ENCODE assay signal across 8 cellular contexts in genomic region chr2:55112229-55113016, GRCh38.
DNase-seq lines count a peak whose midpoint lies in the region; ATAC-seq, FAIRE-seq and TF ChIP-seq lines count a peak whose summit lies in the region.

No MANE protein-coding gene starts in this region.

- H3K9me3 ChIP-seq in A549, result no peaks in the 10 kb centered on the region
- no peaks in the 10 kb centered on the region for H3K9me3 ChIP-seq in MG63
- no peaks in the 10 kb centered on the region for H3K9me3 ChIP-seq in hepatocyte (ENCODE audit: low read depth)
- H3K9me3 ChIP-seq in skeletal muscle satellite cell (replicated peaks; ENCODE audit: low read length), result no peaks in the 10 kb centered on the region

- H4K20me1 ChIP-seq in hepatocyte (ENCODE audit: insufficient read depth, poor library complexity, severe bottlenecking), result no peaks in the 10 kb centered on the region

- H3K4me3 ChIP-seq in A549 (no peak overlapping the region), MG63 (no peak overlapping the region), WI38 (ENCODE audit: low read depth, low read length) (peak overlapping the region; percentile 37), hepatocyte (no peak overlapping the region), skeletal muscle satellite cell (ENCODE audit: low read length) (peak overlapping the region; percentile 52)

- H3K79me2 ChIP-seq in hepatocyte, result no peaks in the 10 kb centered on the region

- FAIRE-seq in A549 (lab: Jason Lieb, UNC), result no peak

- H3K27ac ChIP-seq in A549 (peak overlapping the region; percentile 92 to 93), hepatocyte (peak overlapping the region; percentile 90)

- POLR2A ChIA-PET in A549 (lab: Yijun Ruan, JAX), result interaction anchor here (1.2 to 4.7 kb wide), 3 partner anchors 15 to 63 kb away, joined by 3 to 41 read pairs (median 6); partner anchors contain the start of gene RTN4

- H3K4me1 ChIP-seq in A549 (peaks cover 91% of the 10 kb centered on the region), hepatocyte (ENCODE audit: insufficient read depth) (peaks cover 53% of the 10 kb centered on the region), skeletal muscle satellite cell (ENCODE audit: control insufficient read depth, insufficient read depth, low read length) (peaks cover 83% of the 10 kb centered on the region)

- DNase-seq in A549 (ENCODE audit: low read depth in 1 of 2, low spot score in 1 of 2) (no peak), MG63 (peak; percentile 88), hepatocyte (ENCODE audit: low spot score) (peak; percentile 77), activated T-cell treated with anti-CD3 and anti-CD28 coated beads for 4 hours (no peak), iPS-NIHi11 (ENCODE audit: low spot score) (no peak)
- DNase-seq in activated CD8-positive, alpha-beta memory T cell treated with anti-CD3 and anti-CD28 coated beads, Interleukin-2, amount 50 U/mL, for 48 hours, result no peak

- H3K9ac ChIP-seq in skeletal muscle satellite cell (ENCODE audit: low read depth, low read length), result peak overlapping the region; percentile 66

- H2AFZ ChIP-seq in hepatocyte, result no peak overlapping the region

- no peaks in the 10 kb centered on the region for H3K27me3 ChIP-seq in MG63
- no peaks in the 10 kb centered on the region for H3K27me3 ChIP-seq in hepatocyte
- H3K27me3 ChIP-seq in skeletal muscle satellite cell (ENCODE audit: control insufficient read depth, insufficient read depth, low read length), result no peaks in the 10 kb centered on the region

- no peak for TF ChIP-seq RAD21 in A549 (conservative IDR thresholded peaks at IDR 0.05 in 1 of 2, IDR thresholded peaks at IDR 0.05 in 1 of 2)

- WGBS in A549 (ENCODE audit: missing lambda C conversion rate), result 86% methylated on average over 13 of the region's 13 CpGs
- 51% methylated on average over 13 of the region's 13 CpGs for WGBS in hepatocyte (ENCODE audit: low lambda C conversion rate, missing lambda C conversion rate)

- H3K36me3 ChIP-seq in MG63 (no peaks in the 10 kb centered on the region), hepatocyte (replicated peaks; ENCODE audit: insufficient read depth, low read depth) (no peaks in the 10 kb centered on the region), skeletal muscle satellite cell (ENCODE audit: insufficient read depth, low read length) (no peaks in the 10 kb centered on the region)

- H3K9me2 ChIP-seq in hepatocyte (replicated peaks; ENCODE audit: insufficient read depth), result no peaks in the 10 kb centered on the region

- H3K4me2 ChIP-seq in A549 (peak overlapping the region; percentile 71), hepatocyte (peak overlapping the region; percentile 23), skeletal muscle satellite cell (ENCODE audit: low read length) (peak overlapping the region; percentile 75)

- TF ChIP-seq CTCF in A549 (IDR thresholded peaks at IDR 0.05) (no peak), WI38 (IDR thresholded peaks at IDR 0.05; ENCODE audit: low read depth, low read length) (no peak), hepatocyte (IDR thresholded peaks at IDR 0.05; ENCODE audit: poor library complexity) (peak; percentile 14)

- CTCF ChIA-PET in A549 (lab: Yijun Ruan, JAX), result interaction anchor here (0.6 to 14.1 kb wide), 13 partner anchors 9 to 213 kb away, joined by 3 to 148 read pairs (median 3); partner anchors contain the start of gene RTN4

- no peak for TF ChIP-seq POLR2A in A549 (IDR thresholded peaks at IDR 0.05; ENCODE audit: low read length)

- no peak for ATAC-seq in A549

- TF ChIP-seq EP300 in A549 (IDR thresholded peaks at IDR 0.05), result no peak

TF ChIP-seq in A549, 52 proteins besides CTCF, POLR2A, EP300 and RAD21:
- TF ChIP-seq HOXB13 (CRISPR knock-in tag; IDR thresholded peaks at IDR 0.05; ENCODE audit: low read depth), result no peak
- TF ChIP-seq ZC3H11A (IDR thresholded peaks at IDR 0.05), result no peak
- TF ChIP-seq, protein P1, sequence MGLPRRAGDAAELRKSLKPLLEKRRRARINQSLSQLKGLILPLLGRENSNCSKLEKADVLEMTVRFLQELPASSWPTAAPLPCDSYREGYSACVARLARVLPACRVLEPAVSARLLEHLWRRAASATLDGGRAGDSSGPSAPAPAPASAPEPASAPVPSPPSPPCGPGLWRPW (IDR thresholded peaks at IDR 0.05), result no peak
- TF ChIP-seq JUN (IDR thresholded peaks at IDR 0.05), result no peak
- TF ChIP-seq SREBF2 (IDR thresholded peaks at IDR 0.05), result no peak
- TF ChIP-seq ESRRA (IDR thresholded peaks at IDR 0.05; ENCODE audit: borderline replicate concordance, low read length), result no peak
- no peak for TF ChIP-seq GATA3 (IDR thresholded peaks at IDR 0.05; ENCODE audit: borderline replicate concordance)
- no peak for TF ChIP-seq MAZ (IDR thresholded peaks at IDR 0.05; ENCODE audit: borderline replicate concordance, low read depth, low read length)
- no peak for TF ChIP-seq EHF (CRISPR knock-in tag; IDR thresholded peaks at IDR 0.05)
- TF ChIP-seq JUNB (IDR thresholded peaks at IDR 0.05), result no peak
- no peak for TF ChIP-seq USF2 (IDR thresholded peaks at IDR 0.05)
TF ChIP-seq in A549: peak in this region for 0.

Comparison
In these comparisons a context has a peak if more than half of its experiments do, and no peak if none do; other contexts are left out.
1. DNase-seq: peak in MG63 (single experiment) and hepatocyte (single experiment); none in A549 (0 of 2), activated T-cell treated with anti-CD3 and anti-CD28 coated beads for 4 hours (single experiment), activated CD8-positive, alpha-beta memory T cell treated with anti-CD3 and anti-CD28 coated beads, Interleukin-2, amount 50 U/mL, for 48 hours (single experiment) and iPS-NIHi11 (single experiment).
2. H3K4me2 ChIP-seq: peak in every context shown above with its lines; median percentile 75 in skeletal muscle satellite cell; 71 in A549; 23 in hepatocyte.
3. H3K4me3 ChIP-seq: peak in WI38 (single experiment) and skeletal muscle satellite cell (single experiment); none in A549 (single experiment), MG63 (single experiment) and hepatocyte (single experiment).